In genomic region chr6:111430605-111431378, GRCh38 we compare ENCODE assay signal across 15 cellular contexts.
"Had no signal": no experiment of that assay in that cellular context is flagged by ENCODE, and none has a peak within 500 bp of the region (broad histone marks: within the 10 kb centered on the region; RNA-seq: fewer than 3 reads in every experiment).

No MANE protein-coding gene starts in this region.

- H3K4me3 Mint-ChIP-seq: activated CD8-positive, alpha-beta T cell treated with anti-CD3 and anti-CD28 coated beads for 36 hours; activated naive CD8-positive, alpha-beta T cell treated with anti-CD3 and anti-CD28 coated beads, Interleukin-2, amount 50 U/mL, for 24 hours; natural killer cell treated with Interleukin-12 subunit alpha and Interleukin-12 subunit beta and Interleukin-15 and Interleukin-18, amount 100 ng/mL, for 72 hours; stimulated activated naive CD8-positive, alpha-beta T cell treated with anti-CD3 and anti-CD28 coated beads, Interleukin-15, Interleukin-2, amounts not matched to agents 100 ng/mL and 50 ng/mL, for 24 hours had no signal

- H3K9me3 ChIP-seq: testis had no signal

- H3K4me3 ChIP-seq: cardiac muscle cell, lung, testis had no signal

- DNase-seq: activated CD8-positive, alpha-beta memory T cell treated with anti-CD3 and anti-CD28 coated beads, Interleukin-2, amount 50 U/mL, for 4 hours; activated CD8-positive, alpha-beta T cell treated with anti-CD3 and anti-CD28 coated beads for 36 hours; activated naive CD4-positive, alpha-beta T cell treated with Interleukin-2 at 50 U/mL for 16 hours; activated naive CD8-positive, alpha-beta T cell treated with anti-CD3 and anti-CD28 coated beads, Interleukin-2, amount 50 U/mL, for 24 hours; foreskin melanocyte; head of caudate nucleus; left colon; stimulated activated CD4-positive, alpha-beta T cell treated with anti-CD3 and anti-CD28 coated beads, Interleukin-4, amount 100 ng/mL, for 1 hour; stimulated activated CD8-positive, alpha-beta memory T cell treated with anti-CD3 and anti-CD28 coated beads, Interleukin-4, amount 100 ng/mL, for 48 hours; T-helper 9 cell; testis had no signal

- H3K27ac Mint-ChIP-seq: activated CD8-positive, alpha-beta T cell treated with anti-CD3 and anti-CD28 coated beads for 36 hours; activated naive CD8-positive, alpha-beta T cell treated with anti-CD3 and anti-CD28 coated beads, Interleukin-2, amount 50 U/mL, for 24 hours; natural killer cell treated with Interleukin-12 subunit alpha and Interleukin-12 subunit beta and Interleukin-15 and Interleukin-18, amount 100 ng/mL, for 72 hours; stimulated activated naive CD8-positive, alpha-beta T cell treated with anti-CD3 and anti-CD28 coated beads, Interleukin-15, Interleukin-2, amounts not matched to agents 100 ng/mL and 50 ng/mL, for 24 hours had no signal

- H3K27me3 ChIP-seq: cardiac muscle cell, testis had no signal

- H3K36me3 ChIP-seq: cardiac muscle cell had no signal

- ATAC-seq: activated CD8-positive, alpha-beta T cell treated with anti-CD3 and anti-CD28 coated beads for 36 hours; activated naive CD8-positive, alpha-beta T cell treated with anti-CD3 and anti-CD28 coated beads, Interleukin-2, amount 50 U/mL, for 24 hours; left colon; natural killer cell treated with Interleukin-12 subunit alpha and Interleukin-12 subunit beta and Interleukin-15 and Interleukin-18, amount 100 ng/mL, for 72 hours had no signal

- H3K27ac ChIP-seq: cardiac muscle cell, testis had no signal
